8 cellular contexts compared by ENCODE assay signal in genomic region chr11:65204646-65205601, GRCh38. TPM values are rescaled to one million over a fixed set of nuclear protein-coding genes. Genes with fewer than 3 reads are reported as not detected.
DNase-seq lines count a peak whose midpoint lies in the region; ATAC-seq, FAIRE-seq and TF ChIP-seq lines count a peak whose summit lies in the region.

No MANE protein-coding gene starts in this region.

- H3K79me2 ChIP-seq in GM23248 (ENCODE audit: insufficient read depth) (no peaks in the 10 kb centered on the region), K562 (ENCODE audit: control insufficient read depth, insufficient read depth, low read length) (no peaks in the 10 kb centered on the region)

- peak; percentile 90 to 94 (median 91) for TF ChIP-seq CTCF in K562 (IDR thresholded peaks at IDR 0.05 in 2 of 3, conservative IDR thresholded peaks at IDR 0.05 in 1 of 3; ENCODE audit: insufficient read depth in 2 of 3, low read depth in 1 of 3, low read length in 3 of 3)

- H3K9me1 ChIP-seq in K562 (ENCODE audit: control insufficient read depth, insufficient read depth, low read length), result no peaks in the 10 kb centered on the region

- TF ChIP-seq POLR2A in K562 (conservative IDR thresholded peaks at IDR 0.05), result no peak

- DNase-seq in C1 segment of cervical spinal cord (lab: John Stamatoyannopoulos, UW) (peak in 9 of 14 donors; percentile 17 to 86 (median 55)), GM23248 (peak; percentile 40), SK-N-MC (ENCODE audit: low read depth, low spot score) (peak; percentile 3), K562 (ENCODE audit: extremely low read depth in 1 of 4, low spot score in 3 of 4) (peak; percentile 68 to 91 (median 86)), iPS-NIHi11 (ENCODE audit: low spot score) (peak; percentile 95)
- peak; percentile 61 to 67 for DNase-seq in stimulated activated CD4-positive, alpha-beta T cell treated with anti-CD3 and anti-CD28 coated beads, Interleukin-2, amount 100 ng/mL, for 24 hours

- WGBS in GM23248 (ENCODE audit: low coverage in 1 of 2, low lambda C conversion rate in 2 of 2, missing lambda C conversion rate in 2 of 2), 2 experiments, result 75 to 90% methylated on average over 31 to 38 of the region's 38 CpGs
- WGBS in K562 (ENCODE audit: insufficient coverage, low coverage, missing lambda C conversion rate), result 61% methylated on average over 33 of the region's 38 CpGs

- H3K9me3 ChIP-seq in GM23248 (ENCODE audit: low read depth), result no peaks in the 10 kb centered on the region
- no peaks in the 10 kb centered on the region for H3K9me3 ChIP-seq in SK-N-MC (ENCODE audit: low read depth, low read length)
- H3K9me3 ChIP-seq in K562 (replicated peaks; ENCODE audit: control insufficient read depth, insufficient read depth, low read depth, low read length), result no peaks in the 10 kb centered on the region

- H4K20me1 ChIP-seq in GM23248 (ENCODE audit: insufficient read depth) (no peaks in the 10 kb centered on the region), K562 (replicated peaks; ENCODE audit: control insufficient read depth, insufficient read depth, low read length) (no peaks in the 10 kb centered on the region)

- POLR2A ChIA-PET in K562 (lab: Yijun Ruan, JAX), result interaction anchor here (0.6 kb wide), 1 partner anchor 85 kb away, joined by 3 read pairs; no protein-coding TSS in a partner anchor

- no peaks in the 10 kb centered on the region for H3K9me2 ChIP-seq in GM23248 (ENCODE audit: insufficient read depth)

- H3K4me1 ChIP-seq in GM23248 (ENCODE audit: insufficient read depth), result no peaks in the 10 kb centered on the region
- H3K4me1 ChIP-seq in K562 (replicated peaks in 1 of 2; ENCODE audit: control insufficient read depth in 2 of 2, insufficient read depth in 2 of 2, low read length in 2 of 2), result peaks cover 0 to 18% of the 10 kb centered on the region in 2 experiments; a peak in 2 of 5 replicates

- H3F3A ChIP-seq in GM23248 (ENCODE audit: insufficient read depth), result no peaks in the 10 kb centered on the region

- H3K36me3 ChIP-seq in GM23248 (ENCODE audit: low read depth) (peaks cover 8% of the 10 kb centered on the region; the same call in 1 of the 2 replicates), SK-N-MC (ENCODE audit: insufficient read depth, low read length) (no peaks in the 10 kb centered on the region; the same call in 1 of the 2 replicates), K562 (ENCODE audit: control insufficient read depth, insufficient read depth, low read length) (peaks cover 65% of the 10 kb centered on the region)

- TF ChIP-seq EP300 in K562 (IDR thresholded peaks at IDR 0.05; ENCODE audit: low read length), result no peak

- intact Hi-C loops in K562 (cut with micrococcal nuclease), result loop anchor here (2.0 to 5.0 kb wide), 2 partner anchors 47 to 126 kb away; no protein-coding TSS in a partner anchor

- H3K4me3 ChIP-seq in GM23248 (no peak overlapping the region), SK-N-MC (no peak overlapping the region), K562 (no peak overlapping the region)

- no peak overlapping the region for H2AFZ ChIP-seq in GM23248
- H2AFZ ChIP-seq in K562 (ENCODE audit: low read depth, low read length), result no peak overlapping the region

- TF ChIP-seq RAD21 in K562 (CRISPR knock-in tag; conservative IDR thresholded peaks at IDR 0.05 in 1 of 2, IDR thresholded peaks at IDR 0.05 in 1 of 2), result peak; percentile 58 to 77

- H3K27ac ChIP-seq in GM23248 (no peak overlapping the region), SK-N-MC (no peak overlapping the region), K562 (ENCODE audit: extremely low read depth, low read depth, low read length) (no peak overlapping the region)

- H3K4me2 ChIP-seq in GM23248 (ENCODE audit: unreplicated experiment) (no peak overlapping the region), K562 (ENCODE audit: insufficient read depth, low read length) (no peak overlapping the region)

- no peaks in the 10 kb centered on the region for H3K27me3 ChIP-seq in GM23248 (replicated peaks; ENCODE audit: insufficient read depth)
- no peaks in the 10 kb centered on the region for H3K27me3 ChIP-seq in K562 (ENCODE audit: control insufficient read depth in 2 of 2, insufficient read depth in 2 of 2, low read length in 2 of 2)

- in situ Hi-C loops in GM23248 (cut with MboI) (no loop called here), K562 (cut with MboI) (no loop called here)

- CTCF ChIA-PET in K562 (lab: Yijun Ruan, JAX; ENCODE audit: low intra/inter-chr PET ratio), result interaction anchor here (0.5 to 2.9 kb wide), 4 partner anchors 49 to 227 kb away, joined by 3 to 19 read pairs (median 6); partner anchors contain the start of gene CDC42EP2

- no TSS peak for BruUV-seq in K562 (replicated peaks; lab: Mats Ljungman, UMichigan)

- H3K9ac ChIP-seq in GM23248 (no peak overlapping the region), SK-N-MC (ENCODE audit: insufficient read length) (no peak overlapping the region), K562 (ENCODE audit: insufficient read depth in 1 of 2, low read depth in 2 of 2, low read length in 2 of 2) (peak overlapping the region in 1 of 2 experiments; percentile 61; a peak in 1 of 4 replicates)

- ATAC-seq in K562 (peak; percentile 95), GM21515 (IDR thresholded peaks at IDR 0.05; ENCODE audit: unreplicated experiment) (no peak), GM18511 (IDR thresholded peaks at IDR 0.05; ENCODE audit: unreplicated experiment) (no peak)

- no peak for FAIRE-seq in K562 (lab: Jason Lieb, UNC)

RNA-seq across cellular contexts. Expression of gene CAPN1, which starts 23.2 kb away (rescaled TPM):
- 127 and 145 TPM in 2 replicates for total RNA-seq in GM23248 (2014; rRNA removed; shearing (Covaris generic))
- 106 and 110 TPM in 2 replicates for polyA plus RNA-seq in GM23248 (2016; fragmentation: Nextera tagmentation; extraction: Ambion mirVana)
- total RNA-seq in K562 (2011; cell fraction: chromatin; rRNA removed; ENCODE audit: low replicate concordance), result 216 and 541 TPM in 2 replicates
- 238 and 253 TPM in 2 replicates for total RNA-seq in K562 (2011; cell fraction: nucleolus; rRNA removed)
- 194 and 215 TPM in 2 replicates for total RNA-seq in K562 (2011; cell fraction: nucleoplasm; rRNA removed)
- 112 and 116 TPM in 2 replicates for total RNA-seq in K562 (2014; rRNA removed)
- 21.7 and 24.8 TPM in 2 replicates for total RNA-seq in K562 (2014; rRNA removed; fragmentation: Illumina TruSeq; extraction: Trizol)
- total RNA-seq in K562 (2015; rRNA removed; fragmentation: Illumina TruSeq; extraction: Trizol), result 51.5 and 52.2 TPM in 2 replicates
- 195 and 199 TPM in 2 replicates for total RNA-seq in K562 (2021)
- 61.6 and 138 TPM in 2 replicates for polyA plus RNA-seq in K562 (2011; rRNA removed)
- 70.1 and 167 TPM in 2 replicates for polyA plus RNA-seq in K562 (2011; cell fraction: cytosol; rRNA removed)
- 212 and 301 TPM in 2 replicates for polyA plus RNA-seq in K562 (2011; cell fraction: nucleus; rRNA removed)
- polyA plus RNA-seq in K562 (2012), result 106 and 148 TPM in 2 replicates
- 143 and 183 TPM in 2 replicates for polyA plus RNA-seq in K562 (2014; fragmentation: Illumina TruSeq; extraction: Trizol)
- 1 to 10 TPM; 3.5 to 6.0 TPM for polyA plus RNA-seq in K562 (2014; fragmentation: Nextera tagmentation; extraction: Ambion mirVana)
- 112 and 133 TPM in 2 replicates for polyA plus RNA-seq in K562 (2014; rRNA removed)
- polyA minus RNA-seq in K562 (2011; rRNA and poly(A)+ RNA removed), result 53.1 and 54.9 TPM in 2 replicates
- 100 and 118 TPM in 2 replicates for polyA minus RNA-seq in K562 (2011; cell fraction: cytosol; rRNA and poly(A)+ RNA removed)
- polyA minus RNA-seq in K562 (2011; cell fraction: nucleus; rRNA and poly(A)+ RNA removed), result 61.7 and 93.0 TPM in 2 replicates

RNA-seq across cellular contexts. Expression of gene SPDYC, which starts 34.9 kb away (rescaled TPM):
- total RNA-seq in GM23248 (2014; rRNA removed; shearing (Covaris generic)), result not detected in 2 replicates
- polyA plus RNA-seq in GM23248 (2016; fragmentation: Nextera tagmentation; extraction: Ambion mirVana) (not detected in 2 replicates), K562 (2011; rRNA removed) (4.8 and 11.7 TPM in 2 replicates), K562 (2014; fragmentation: Illumina TruSeq; extraction: Trizol) (18.5 and 18.8 TPM in 2 replicates), K562 (2014; fragmentation: Nextera tagmentation; extraction: Ambion mirVana) (1 to 10 TPM; 4.4 to 9.2 TPM), K562 (2014; rRNA removed) (14.0 and 15.6 TPM in 2 replicates)
- total RNA-seq in K562 (2011; cell fraction: chromatin; rRNA removed; ENCODE audit: low replicate concordance), result 3.3 and 7.2 TPM in 2 replicates
- total RNA-seq in K562 (2011; cell fraction: nucleolus; rRNA removed), result 10.7 and 13.8 TPM in 2 replicates
- total RNA-seq in K562 (2011; cell fraction: nucleoplasm; rRNA removed), result 7.4 and 10.0 TPM in 2 replicates
- total RNA-seq in K562 (2014; rRNA removed) (11.2 and 11.3 TPM in 2 replicates), K562 (2014; rRNA removed; fragmentation: Illumina TruSeq; extraction: Trizol) (5.8 and 6.1 TPM in 2 replicates), K562 (2015; rRNA removed; fragmentation: Illumina TruSeq; extraction: Trizol) (6.6 and 7.3 TPM in 2 replicates), K562 (2021) (15.1 and 15.9 TPM in 2 replicates)
- polyA plus RNA-seq in K562 (2011; cell fraction: cytosol; rRNA removed), result 10.3 and 15.8 TPM in 2 replicates
- polyA plus RNA-seq in K562 (2011; cell fraction: nucleus; rRNA removed), result 26.3 and 27.0 TPM in 2 replicates
- polyA plus RNA-seq in K562 (2012), result 16.9 and 34.8 TPM in 2 replicates
- polyA minus RNA-seq in K562 (2011; rRNA and poly(A)+ RNA removed), result 2.2 and 2.3 TPM in 2 replicates
- 4.1 and 5.1 TPM in 2 replicates for polyA minus RNA-seq in K562 (2011; cell fraction: cytosol; rRNA and poly(A)+ RNA removed)
- polyA minus RNA-seq in K562 (2011; cell fraction: nucleus; rRNA and poly(A)+ RNA removed), result 2.0 and 3.9 TPM in 2 replicates

RNA-seq across cellular contexts. Expression of gene POLA2, which starts 56.8 kb away (rescaled TPM):
- total RNA-seq in GM23248 (2014; rRNA removed; shearing (Covaris generic)), result 6.7 and 8.6 TPM in 2 replicates
- 8.7 and 8.9 TPM in 2 replicates for polyA plus RNA-seq in GM23248 (2016; fragmentation: Nextera tagmentation; extraction: Ambion mirVana)
- total RNA-seq in K562 (2011; cell fraction: chromatin; rRNA removed; ENCODE audit: low replicate concordance), result 265 and 326 TPM in 2 replicates
- total RNA-seq in K562 (2011; cell fraction: nucleolus; rRNA removed), result 95.2 and 116 TPM in 2 replicates
- 147 and 156 TPM in 2 replicates for total RNA-seq in K562 (2011; cell fraction: nucleoplasm; rRNA removed)
- total RNA-seq in K562 (2014; rRNA removed), result 35.0 and 37.1 TPM in 2 replicates
- total RNA-seq in K562 (2014; rRNA removed; fragmentation: Illumina TruSeq; extraction: Trizol), result 49.4 and 50.7 TPM in 2 replicates
- 47.5 and 52.5 TPM in 2 replicates for total RNA-seq in K562 (2015; rRNA removed; fragmentation: Illumina TruSeq; extraction: Trizol)
- total RNA-seq in K562 (2021), result 43.2 and 46.7 TPM in 2 replicates
- 114 and 134 TPM in 2 replicates for polyA plus RNA-seq in K562 (2011; rRNA removed)
- 93.4 and 98.1 TPM in 2 replicates for polyA plus RNA-seq in K562 (2011; cell fraction: cytosol; rRNA removed)
- 150 and 166 TPM in 2 replicates for polyA plus RNA-seq in K562 (2011; cell fraction: nucleus; rRNA removed)
- 38.7 and 48.5 TPM in 2 replicates for polyA plus RNA-seq in K562 (2012)
- 92.7 and 113 TPM in 2 replicates for polyA plus RNA-seq in K562 (2014; fragmentation: Illumina TruSeq; extraction: Trizol)
- polyA plus RNA-seq in K562 (2014; fragmentation: Nextera tagmentation; extraction: Ambion mirVana), result 1 to 10 TPM; 2.7 to 5.6 TPM
- 44.4 and 52.8 TPM in 2 replicates for polyA plus RNA-seq in K562 (2014; rRNA removed)
- 120 and 125 TPM in 2 replicates for polyA minus RNA-seq in K562 (2011; rRNA and poly(A)+ RNA removed)
- 44.7 and 51.1 TPM in 2 replicates for polyA minus RNA-seq in K562 (2011; cell fraction: cytosol; rRNA and poly(A)+ RNA removed)
- polyA minus RNA-seq in K562 (2011; cell fraction: nucleus; rRNA and poly(A)+ RNA removed), result 49.7 and 85.1 TPM in 2 replicates

Comparison
In these comparisons a context has a peak if more than half of its experiments do, and no peak if none do; other contexts are left out.
1. DNase-seq: peak in every context shown above with its lines; median percentile 95 in iPS-NIHi11; 86 in K562; 64 in stimulated activated CD4-positive, alpha-beta T cell treated with anti-CD3 and anti-CD28 coated beads, Interleukin-2, amount 100 ng/mL, for 24 hours; 55 in C1 segment of cervical spinal cord; 40 in GM23248; 3 in SK-N-MC.